In the genomic region with DNA sequence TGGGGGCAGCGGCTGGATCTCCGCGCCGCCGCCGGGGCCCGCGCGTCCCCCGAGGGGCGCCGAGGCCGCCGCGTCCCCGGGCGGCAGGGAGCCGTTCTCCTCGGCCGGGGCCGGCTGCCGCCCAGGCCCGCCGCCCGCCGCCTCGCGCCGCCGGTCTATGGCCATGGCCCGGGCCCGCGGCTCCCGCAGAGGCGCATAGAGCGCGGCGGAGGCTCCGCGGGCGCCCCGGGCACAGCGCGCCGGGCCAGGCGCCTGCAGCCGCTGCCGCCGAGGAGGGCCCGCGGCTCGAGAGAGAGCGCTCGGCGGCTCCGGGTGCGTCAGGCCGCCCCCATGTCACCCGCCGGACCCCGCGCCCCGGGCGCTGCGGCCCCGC, we compare ENCODE assay signal across 8 cellular contexts. TPM values are rescaled to one million over a fixed set of nuclear protein-coding genes. Genes with fewer than 3 reads are reported as not detected.
DNase-seq lines count a peak whose midpoint lies in the region; ATAC-seq and TF ChIP-seq lines count a peak whose summit lies in the region.

No MANE protein-coding gene starts in this region.

- intact Hi-C loops in uterus (cut with DNase I; ENCODE audit: low total_unique reads) = loop anchor here (10.0 kb wide), 1 partner anchor 172 kb away; no protein-coding TSS in a partner anchor

- no peak for TF ChIP-seq POLR2A in uterus (IDR thresholded peaks at IDR 0.05)

- no peak overlapping the region for H3K9ac ChIP-seq in liver (ENCODE audit: low read depth in 1 of 2, low read length in 2 of 2)

- ATAC-seq in GM19455 (IDR thresholded peaks at IDR 0.05; ENCODE audit: unreplicated experiment) = peak; percentile 30
- no peak for ATAC-seq in HG03378 (IDR thresholded peaks at IDR 0.05; ENCODE audit: unreplicated experiment)
- ATAC-seq in GM18907 (IDR thresholded peaks at IDR 0.05; ENCODE audit: unreplicated experiment) = no peak

- H3K4me1 ChIP-seq in liver (ENCODE audit: control insufficient read depth in 4 of 4, insufficient read depth in 4 of 4, low read length in 3 of 4) (peaks cover 8 to 43% (median 28%) of the 10 kb centered on the region in 4 donors), uterus (peaks cover 0 to 17% of the 10 kb centered on the region in 2 donors)

- H3K4me3 ChIP-seq in WERI-Rb-1 (ENCODE audit: low read depth, low read length) (peak overlapping the region; percentile 66), liver (ENCODE audit: low read depth in 1 of 3, low read length in 3 of 3) (peak overlapping the region; percentile 78 to 96 (median 81)), uterus (peak overlapping the region; percentile 51 to 56)

- TF ChIP-seq CTCF in WERI-Rb-1 (IDR thresholded peaks at IDR 0.05; ENCODE audit: low read depth, low read length) (no peak), liver (IDR thresholded peaks at IDR 0.05; ENCODE audit: low read depth, low read length, missing input control) (no peak), uterus (IDR thresholded peaks at IDR 0.05) (no peak)

- no peak for TF ChIP-seq RAD21 in liver (IDR thresholded peaks at IDR 0.05)

- H3K27ac ChIP-seq in WERI-Rb-1 (no peak overlapping the region), liver (ENCODE audit: low read depth in 1 of 2, low read length in 2 of 2) (peak overlapping the region in 1 of 2 donors; percentile 72), uterus (peak overlapping the region in 1 of 2 donors; percentile 17)

- H3K9me3 ChIP-seq in WERI-Rb-1 (ENCODE audit: severe bottlenecking) (no peaks in the 10 kb centered on the region), liver (ENCODE audit: control insufficient read depth in 4 of 4, low read length in 3 of 4) (no peaks in the 10 kb centered on the region), uterus (no peaks in the 10 kb centered on the region)

- WGBS in liver = under 1% methylated on average over 66 of the region's 66 CpGs

- DNase-seq in AG20443 (ENCODE audit: low spot score) (peak; percentile 71), WERI-Rb-1 (no peak), uterus (no peak)
- no peak for DNase-seq in stimulated activated CD4-positive, alpha-beta T cell treated with anti-CD3 and anti-CD28 coated beads, Interleukin-4, amount 100 ng/mL, for 24 hours

- H3K27me3 ChIP-seq in WERI-Rb-1 (ENCODE audit: insufficient read depth, low read depth, severe bottlenecking) (no peaks in the 10 kb centered on the region), liver (ENCODE audit: control insufficient read depth in 4 of 4, insufficient read depth in 4 of 4, low read length in 3 of 4) (no peaks in the 10 kb centered on the region), uterus (no peaks in the 10 kb centered on the region)

- H3K36me3 ChIP-seq in WERI-Rb-1 (peaks cover 11% of the 10 kb centered on the region), liver (ENCODE audit: control insufficient read depth in 4 of 4, insufficient read depth in 3 of 4, low read depth in 1 of 4, low read length in 3 of 4) (no peaks in the 10 kb centered on the region), uterus (no peaks in the 10 kb centered on the region)

TF ChIP-seq in liver, 16 proteins besides CTCF, POLR2A, EP300 and RAD21:
- TF ChIP-seq, protein P1, sequence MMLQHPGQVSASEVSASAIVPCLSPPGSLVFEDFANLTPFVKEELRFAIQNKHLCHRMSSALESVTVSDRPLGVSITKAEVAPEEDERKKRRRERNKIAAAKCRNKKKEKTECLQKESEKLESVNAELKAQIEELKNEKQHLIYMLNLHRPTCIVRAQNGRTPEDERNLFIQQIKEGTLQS (IDR thresholded peaks at IDR 0.05) = no peak
- TF ChIP-seq JUND (IDR thresholded peaks at IDR 0.05) (no peak), NR2F2 (IDR thresholded peaks at IDR 0.05) (no peak), HNF4A (conservative IDR thresholded peaks at IDR 0.05) (no peak), GABPA (IDR thresholded peaks at IDR 0.05 in 1 of 2, conservative IDR thresholded peaks at IDR 0.05 in 1 of 2) (no peak), EGR1 (IDR thresholded peaks at IDR 0.05; ENCODE audit: low read depth in 2 of 2) (no peak), SP1 (IDR thresholded peaks at IDR 0.05) (no peak), FOXA1 (IDR thresholded peaks at IDR 0.05) (no peak), FOXA2 (IDR thresholded peaks at IDR 0.05) (no peak), TAF1 (conservative IDR thresholded peaks at IDR 0.05) (no peak), RXRA (IDR thresholded peaks at IDR 0.05) (no peak)
- TF ChIP-seq, protein P2, sequence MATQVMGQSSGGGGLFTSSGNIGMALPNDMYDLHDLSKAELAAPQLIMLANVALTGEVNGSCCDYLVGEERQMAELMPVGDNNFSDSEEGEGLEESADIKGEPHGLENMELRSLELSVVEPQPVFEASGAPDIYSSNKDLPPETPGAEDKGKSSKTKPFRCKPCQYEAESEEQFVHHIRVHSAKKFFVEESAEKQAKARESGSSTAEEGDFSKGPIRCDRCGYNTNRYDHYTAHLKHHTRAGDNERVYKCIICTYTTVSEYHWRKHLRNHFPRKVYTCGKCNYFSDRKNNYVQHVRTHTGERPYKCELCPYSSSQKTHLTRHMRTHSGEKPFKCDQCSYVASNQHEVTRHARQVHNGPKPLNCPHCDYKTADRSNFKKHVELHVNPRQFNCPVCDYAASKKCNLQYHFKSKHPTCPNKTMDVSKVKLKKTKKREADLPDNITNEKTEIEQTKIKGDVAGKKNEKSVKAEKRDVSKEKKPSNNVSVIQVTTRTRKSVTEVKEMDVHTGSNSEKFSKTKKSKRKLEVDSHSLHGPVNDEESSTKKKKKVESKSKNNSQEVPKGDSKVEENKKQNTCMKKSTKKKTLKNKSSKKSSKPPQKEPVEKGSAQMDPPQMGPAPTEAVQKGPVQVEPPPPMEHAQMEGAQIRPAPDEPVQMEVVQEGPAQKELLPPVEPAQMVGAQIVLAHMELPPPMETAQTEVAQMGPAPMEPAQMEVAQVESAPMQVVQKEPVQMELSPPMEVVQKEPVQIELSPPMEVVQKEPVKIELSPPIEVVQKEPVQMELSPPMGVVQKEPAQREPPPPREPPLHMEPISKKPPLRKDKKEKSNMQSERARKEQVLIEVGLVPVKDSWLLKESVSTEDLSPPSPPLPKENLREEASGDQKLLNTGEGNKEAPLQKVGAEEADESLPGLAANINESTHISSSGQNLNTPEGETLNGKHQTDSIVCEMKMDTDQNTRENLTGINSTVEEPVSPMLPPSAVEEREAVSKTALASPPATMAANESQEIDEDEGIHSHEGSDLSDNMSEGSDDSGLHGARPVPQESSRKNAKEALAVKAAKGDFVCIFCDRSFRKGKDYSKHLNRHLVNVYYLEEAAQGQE (IDR thresholded peaks at IDR 0.05) = no peak
- TF ChIP-seq, protein P3, sequence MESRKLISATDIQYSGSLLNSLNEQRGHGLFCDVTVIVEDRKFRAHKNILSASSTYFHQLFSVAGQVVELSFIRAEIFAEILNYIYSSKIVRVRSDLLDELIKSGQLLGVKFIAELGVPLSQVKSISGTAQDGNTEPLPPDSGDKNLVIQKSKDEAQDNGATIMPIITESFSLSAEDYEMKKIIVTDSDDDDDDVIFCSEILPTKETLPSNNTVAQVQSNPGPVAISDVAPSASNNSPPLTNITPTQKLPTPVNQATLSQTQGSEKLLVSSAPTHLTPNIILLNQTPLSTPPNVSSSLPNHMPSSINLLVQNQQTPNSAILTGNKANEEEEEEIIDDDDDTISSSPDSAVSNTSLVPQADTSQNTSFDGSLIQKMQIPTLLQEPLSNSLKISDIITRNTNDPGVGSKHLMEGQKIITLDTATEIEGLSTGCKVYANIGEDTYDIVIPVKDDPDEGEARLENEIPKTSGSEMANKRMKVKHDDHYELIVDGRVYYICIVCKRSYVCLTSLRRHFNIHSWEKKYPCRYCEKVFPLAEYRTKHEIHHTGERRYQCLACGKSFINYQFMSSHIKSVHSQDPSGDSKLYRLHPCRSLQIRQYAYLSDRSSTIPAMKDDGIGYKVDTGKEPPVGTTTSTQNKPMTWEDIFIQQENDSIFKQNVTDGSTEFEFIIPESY (IDR thresholded peaks at IDR 0.05) = no peak

RNA-seq across cellular contexts. Expression of a gene that starts 0.5 kb away (rescaled TPM):
- total RNA-seq in liver = 10 to 100 TPM; 29.4 to 45.4 TPM
- 1 to 10 TPM; 4.9 to 9.9 TPM for polyA plus RNA-seq in liver
- total RNA-seq in uterus = 10 to 100 TPM in 2 of 4 donors, 1 to 10 TPM in 2; 5.4 to 27.6 (median 9.7) TPM
